In genomic region chr1:86971778-86972177, GRCh38 we compare ENCODE assay signal across 13 cellular contexts.
"Had no signal": no experiment of that assay in that cellular context is flagged by ENCODE, and none has a peak within 500 bp of the region (broad histone marks: within the 10 kb centered on the region; RNA-seq: fewer than 3 reads in every experiment).

No MANE protein-coding gene starts in this region.

- H3K36me3 ChIP-seq: adrenal gland, gastroesophageal sphincter, sigmoid colon, spleen had no signal

- ATAC-seq: gastroesophageal sphincter; naive thymus-derived CD4-positive, alpha-beta T cell; T-cell had no signal

- H2AFZ ChIP-seq: parathyroid adenoma had no signal

- H3K4me3 ChIP-seq: adrenal gland, gastroesophageal sphincter, sigmoid colon, spleen had no signal

- DNase-seq: activated CD4-positive, alpha-beta T cell treated with anti-CD3 and anti-CD28 coated beads, Interleukin-2, amount 50 U/mL, for 1 hour; activated effector memory CD4-positive, alpha-beta T cell treated with anti-CD3 and anti-CD28 coated beads, Interleukin-2, amount 50 U/mL, for 16 hours; caudate nucleus; cortex of kidney; effector CD4-positive, alpha-beta T cell; naive thymus-derived CD4-positive, alpha-beta T cell; sigmoid colon; spleen; T-cell; T-helper 9 cell had no signal

- H3K4me1 ChIP-seq: parathyroid adenoma had no signal

- H3K27ac ChIP-seq: adrenal gland, gastroesophageal sphincter, parathyroid adenoma, sigmoid colon, spleen had no signal

- H3K79me2 ChIP-seq: parathyroid adenoma had no signal

- H3K27me3 ChIP-seq: adrenal gland, gastroesophageal sphincter, sigmoid colon, spleen had no signal

- H3K9ac ChIP-seq: parathyroid adenoma had no signal

- H3K9me3 ChIP-seq: adrenal gland, gastroesophageal sphincter, sigmoid colon, spleen had no signal
